In the genomic region with DNA sequence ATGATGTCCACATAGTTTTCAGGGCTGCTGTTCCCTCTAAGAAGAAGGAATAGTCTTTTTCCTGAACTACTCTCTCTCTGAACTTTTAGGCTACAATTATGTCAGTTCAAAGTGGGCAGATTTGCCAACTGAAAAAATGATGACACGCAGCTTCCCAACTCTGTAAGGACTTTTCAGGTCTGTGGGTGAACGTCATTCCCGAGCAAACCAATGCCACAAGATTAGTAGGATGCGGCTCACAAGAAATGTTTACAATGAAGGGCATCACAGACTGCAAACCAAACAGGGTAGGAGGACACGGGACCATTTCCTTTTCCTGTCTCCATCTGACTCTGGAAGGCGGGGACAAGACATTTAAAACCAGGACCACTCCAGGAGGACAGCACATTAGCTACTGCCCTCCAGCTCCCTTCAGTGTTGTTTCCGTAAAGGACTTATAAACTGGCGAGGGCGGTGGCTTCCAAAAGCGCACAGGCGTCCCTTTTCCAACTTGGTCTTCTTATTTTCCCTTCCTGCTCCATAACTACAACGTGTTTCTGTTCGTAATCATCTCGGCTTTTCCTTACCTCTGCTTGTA, we compare ENCODE assay signal across 8 cellular contexts. TPM values are rescaled to one million over a fixed set of nuclear protein-coding genes. Genes with fewer than 3 reads are reported as not detected.
DNase-seq lines count a peak whose midpoint lies in the region; ATAC-seq and TF ChIP-seq lines count a peak whose summit lies in the region.

No MANE protein-coding gene starts in this region.

- in situ Hi-C loops in GM13976 (cut with MboI; ENCODE audit: low sequenced_read_pairs, unreplicated experiment) = no loop called here

- DNase-seq in GM13976 (ENCODE audit: low spot score) (peak; percentile 48), SJCRH30 (peak; percentile 50 to 74), dorsolateral prefrontal cortex (peak in 6 of 10 donors; percentile 27 to 58 (median 37)), lower leg skin (ENCODE audit: low spot score in 2 of 2) (peak; percentile 47 to 87), 8988T (no peak)

- no peaks in the 10 kb centered on the region for H3K36me3 ChIP-seq in BLaER1
- no peaks in the 10 kb centered on the region for H3K36me3 ChIP-seq in SJCRH30
- H3K36me3 ChIP-seq in subcutaneous abdominal adipose tissue (ENCODE audit: control insufficient read depth in 5 of 5, insufficient read depth in 5 of 5, low read length in 5 of 5) = no peaks in the 10 kb centered on the region

- peak overlapping the region; percentile 96 for H3K4me3 ChIP-seq in BLaER1
- H3K4me3 ChIP-seq in SJCRH30 = peak overlapping the region; percentile 98
- peak overlapping the region; percentile 63 to 100 (median 94) for H3K4me3 ChIP-seq in dorsolateral prefrontal cortex
- peak overlapping the region; percentile 89 for H3K4me3 ChIP-seq in lower leg skin (ENCODE audit: low read depth, poor library complexity, severe bottlenecking)
- peak overlapping the region; percentile 86 to 98 (median 93) for H3K4me3 ChIP-seq in subcutaneous abdominal adipose tissue (ENCODE audit: low read depth in 1 of 5, low read length in 5 of 5)

- peak overlapping the region; percentile 100 for H3K27ac ChIP-seq in BLaER1
- H3K27ac ChIP-seq in SJCRH30 = peak overlapping the region; percentile 96; the same call in 1 of the 2 replicates
- peak overlapping the region; percentile 89 to 100 (median 98) for H3K27ac ChIP-seq in dorsolateral prefrontal cortex
- peak overlapping the region; percentile 99 for H3K27ac ChIP-seq in subcutaneous abdominal adipose tissue (ENCODE audit: low read depth, low read length)

- no peaks in the 10 kb centered on the region for H3K9me3 ChIP-seq in BLaER1
- H3K9me3 ChIP-seq in SJCRH30 (replicated peaks) = no peaks in the 10 kb centered on the region
- no peaks in the 10 kb centered on the region for H3K9me3 ChIP-seq in subcutaneous abdominal adipose tissue (ENCODE audit: control insufficient read depth in 5 of 5, low read length in 5 of 5)

- peak overlapping the region; percentile 85 for H3K4me2 ChIP-seq in BLaER1

- peaks cover 31% of the 10 kb centered on the region for H3K4me1 ChIP-seq in BLaER1
- no peaks in the 10 kb centered on the region; the same call in none of the 2 replicates for H3K4me1 ChIP-seq in SJCRH30
- peaks cover 0 to 35% (median 27%) of the 10 kb centered on the region in 5 donors for H3K4me1 ChIP-seq in subcutaneous abdominal adipose tissue (ENCODE audit: control insufficient read depth in 5 of 5, insufficient read depth in 5 of 5, low read length in 5 of 5)

- H3K27me3 ChIP-seq in BLaER1 (no peaks in the 10 kb centered on the region), SJCRH30 (no peaks in the 10 kb centered on the region), dorsolateral prefrontal cortex (no peaks in the 10 kb centered on the region), subcutaneous abdominal adipose tissue (ENCODE audit: control insufficient read depth in 5 of 5, insufficient read depth in 4 of 5, low read length in 5 of 5) (no peaks in the 10 kb centered on the region)

- H3K9ac ChIP-seq in BLaER1 (peak overlapping the region; percentile 100), subcutaneous abdominal adipose tissue (ENCODE audit: low read length in 5 of 5) (peak overlapping the region; percentile 95 to 100 (median 99))

- intact Hi-C loops in dorsolateral prefrontal cortex (cut with DNase I) = loop anchor here (2.0 to 10.0 kb wide), 5 partner anchors 96 to 220 kb away; no protein-coding TSS in a partner anchor
- intact Hi-C loops in lower leg skin (cut with DNase I; ENCODE audit: low total_unique reads) = no loop called here

- 0 to 1% methylated on average over 14 of the region's 14 CpGs for WGBS in lower leg skin, 2 donors

- ATAC-seq in HG03196 (IDR thresholded peaks at IDR 0.05; ENCODE audit: unreplicated experiment) = peak; percentile 8

- TF ChIP-seq CTCF in GM13976 (IDR thresholded peaks at IDR 0.05; ENCODE audit: borderline replicate concordance, control extremely low read depth, extremely low read depth, insufficient read depth, missing control alignments) (no peak), dorsolateral prefrontal cortex (IDR thresholded peaks at IDR 0.05 in 54 of 56, conservative IDR thresholded peaks at IDR 0.05 in 2 of 56; ENCODE audit: low read depth in 1 of 56, partially characterized antibody in 56 of 56) (no peak), lower leg skin (IDR thresholded peaks at IDR 0.05) (no peak)

- TF ChIP-seq POLR2A in lower leg skin (IDR thresholded peaks at IDR 0.05) = no peak

- H4K20me1 ChIP-seq in BLaER1 = peaks cover 36% of the 10 kb centered on the region

RNA-seq across cellular contexts. Expression of gene MKLN1, which starts 0.5 kb away (rescaled TPM):
- 48.5 and 57.9 TPM in 2 replicates for total RNA-seq in SJCRH30 (2014; rRNA removed; shearing (Covaris generic))
- total RNA-seq in dorsolateral prefrontal cortex (100 to 1,000 TPM in 78 of 120 experiments, 10 to 100 TPM in 42; 68.7 to 162 (median 107) TPM), lower leg skin (10 to 100 TPM; 25.7 to 37.8 (median 31.3) TPM)
